1 cellular context compared by ENCODE assay signal in the genomic region with DNA sequence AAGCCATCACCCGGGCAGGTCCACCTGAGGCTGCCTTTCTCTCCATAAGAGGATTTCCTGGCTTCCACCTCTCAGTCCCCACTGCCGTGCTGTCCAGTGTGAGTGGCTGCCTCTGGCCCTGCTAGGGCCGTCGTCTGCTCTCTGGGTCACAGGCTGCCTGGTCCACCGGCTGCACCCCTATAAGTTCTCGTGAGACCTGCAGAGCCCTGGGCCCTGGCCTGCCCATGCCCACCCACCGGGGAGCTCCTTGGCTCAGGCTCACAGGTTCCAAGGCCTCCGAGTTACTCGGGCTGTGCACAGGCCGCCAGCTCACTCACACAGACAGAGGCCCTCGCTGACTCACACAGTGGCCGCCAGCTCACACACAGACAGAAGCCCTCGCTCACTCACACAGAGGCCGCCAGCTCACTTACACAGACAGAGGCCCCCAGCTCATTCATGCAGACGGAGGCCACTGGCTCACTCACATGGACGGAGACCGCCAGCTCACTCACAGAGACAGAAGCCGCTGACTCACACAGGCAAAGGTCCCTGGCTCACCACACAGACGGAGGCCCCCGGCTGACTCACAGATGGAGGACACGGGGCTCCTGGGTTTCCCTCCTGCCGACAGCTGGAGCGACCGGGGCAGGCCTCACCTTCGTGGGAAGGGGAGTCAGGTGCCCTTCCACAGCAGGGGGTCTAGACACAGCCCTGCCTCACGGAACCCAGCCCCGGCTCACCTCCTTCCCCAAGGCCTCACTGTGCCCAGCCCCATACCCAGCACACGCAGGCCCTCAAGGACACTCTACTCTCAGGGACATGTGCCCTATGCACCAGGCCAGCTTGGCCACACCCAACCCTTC.
TF ChIP-seq lines count a peak whose summit lies in the region.

No MANE protein-coding gene starts in this region.

TF ChIP-seq in SK-N-SH treated with all-trans-retinoic acid at 6 μM for 48 hours, 23 proteins besides CTCF, POLR2A, EP300 and RAD21 (continued from another document):
- no peak for TF ChIP-seq CSRNP3 (CRISPR knock-in tag; IDR thresholded peaks at IDR 0.05)
- TF ChIP-seq ARNTL (CRISPR knock-in tag; IDR thresholded peaks at IDR 0.05; ENCODE audit: borderline replicate concordance, low read depth): no peak
- TF ChIP-seq, protein P1, sequence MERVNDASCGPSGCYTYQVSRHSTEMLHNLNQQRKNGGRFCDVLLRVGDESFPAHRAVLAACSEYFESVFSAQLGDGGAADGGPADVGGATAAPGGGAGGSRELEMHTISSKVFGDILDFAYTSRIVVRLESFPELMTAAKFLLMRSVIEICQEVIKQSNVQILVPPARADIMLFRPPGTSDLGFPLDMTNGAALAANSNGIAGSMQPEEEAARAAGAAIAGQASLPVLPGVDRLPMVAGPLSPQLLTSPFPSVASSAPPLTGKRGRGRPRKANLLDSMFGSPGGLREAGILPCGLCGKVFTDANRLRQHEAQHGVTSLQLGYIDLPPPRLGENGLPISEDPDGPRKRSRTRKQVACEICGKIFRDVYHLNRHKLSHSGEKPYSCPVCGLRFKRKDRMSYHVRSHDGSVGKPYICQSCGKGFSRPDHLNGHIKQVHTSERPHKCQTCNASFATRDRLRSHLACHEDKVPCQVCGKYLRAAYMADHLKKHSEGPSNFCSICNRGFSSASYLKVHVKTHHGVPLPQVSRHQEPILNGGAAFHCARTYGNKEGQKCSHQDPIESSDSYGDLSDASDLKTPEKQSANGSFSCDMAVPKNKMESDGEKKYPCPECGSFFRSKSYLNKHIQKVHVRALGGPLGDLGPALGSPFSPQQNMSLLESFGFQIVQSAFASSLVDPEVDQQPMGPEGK (CRISPR knock-in tag; IDR thresholded peaks at IDR 0.05; ENCODE audit: borderline replicate concordance): no peak
TF ChIP-seq in SK-N-SH treated with all-trans-retinoic acid at 6 μM for 48 hours: peak in this region for 0.
